In the genomic region with DNA sequence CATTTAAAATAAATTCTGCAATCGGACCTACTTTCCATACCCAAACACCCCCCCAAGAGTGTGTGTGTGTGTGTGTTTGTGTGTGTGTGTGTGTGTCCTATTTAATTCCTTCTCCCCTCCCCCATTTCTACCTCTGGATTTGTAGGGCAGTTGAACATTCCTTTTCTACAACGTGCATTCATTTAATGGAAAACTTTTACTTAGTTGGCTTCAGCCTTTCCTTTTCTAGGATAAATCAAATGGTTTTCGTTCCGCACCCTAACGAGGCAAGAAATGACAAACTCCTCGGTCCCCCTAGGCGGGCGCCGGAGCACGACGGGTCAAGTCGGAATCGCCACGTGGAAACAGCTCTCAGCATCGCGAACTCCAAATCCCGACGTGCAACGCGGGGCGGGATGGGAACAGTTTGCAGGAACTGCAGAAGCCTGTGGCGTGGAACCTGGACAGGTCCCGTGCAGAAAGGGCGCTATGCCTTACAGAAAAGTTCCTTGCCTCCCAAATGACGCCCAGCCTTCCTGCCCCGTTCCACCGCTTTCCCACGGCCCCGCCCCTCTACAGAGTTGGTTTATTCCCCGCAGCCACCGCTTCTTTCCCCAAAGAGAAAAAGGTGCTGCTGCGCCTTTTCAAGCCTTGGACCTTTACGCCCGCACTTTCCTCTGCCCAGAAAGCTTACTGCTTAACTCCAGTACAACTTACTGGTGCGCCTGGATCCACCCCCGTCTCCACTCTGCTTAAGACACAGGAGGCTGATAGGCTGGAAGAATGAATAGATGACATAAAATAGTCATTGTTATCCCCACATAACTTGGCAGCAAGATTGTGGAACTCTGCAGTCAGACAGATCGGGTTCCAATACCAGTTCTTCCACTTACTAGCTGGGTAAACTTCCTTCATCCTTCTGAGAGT, we compare ENCODE assay signal across 1 cellular context.
TF ChIP-seq lines count a peak whose summit lies in the region.

No MANE protein-coding gene starts in this region.

TF ChIP-seq in HepG2, 621 proteins besides CTCF, POLR2A, EP300 and RAD21 (continued from another document and continues in another):
- TF ChIP-seq PAXIP1 (CRISPR knock-in tag; conservative IDR thresholded peaks at IDR 0.05), result peak; percentile 46; the same call in 1 of the 2 replicates
- TF ChIP-seq NRL (CRISPR knock-in tag; IDR thresholded peaks at IDR 0.05; ENCODE audit: borderline replicate concordance), result peak; percentile 62; the same call in 1 of the 2 replicates
- TF ChIP-seq ZNF329 (CRISPR knock-in tag; IDR thresholded peaks at IDR 0.05; ENCODE audit: low read depth), result no peak
- TF ChIP-seq FOSL2 (CRISPR knock-in tag; IDR thresholded peaks at IDR 0.05), result peak; percentile 30; the same call in 1 of the 2 replicates
- TF ChIP-seq, protein P1, sequence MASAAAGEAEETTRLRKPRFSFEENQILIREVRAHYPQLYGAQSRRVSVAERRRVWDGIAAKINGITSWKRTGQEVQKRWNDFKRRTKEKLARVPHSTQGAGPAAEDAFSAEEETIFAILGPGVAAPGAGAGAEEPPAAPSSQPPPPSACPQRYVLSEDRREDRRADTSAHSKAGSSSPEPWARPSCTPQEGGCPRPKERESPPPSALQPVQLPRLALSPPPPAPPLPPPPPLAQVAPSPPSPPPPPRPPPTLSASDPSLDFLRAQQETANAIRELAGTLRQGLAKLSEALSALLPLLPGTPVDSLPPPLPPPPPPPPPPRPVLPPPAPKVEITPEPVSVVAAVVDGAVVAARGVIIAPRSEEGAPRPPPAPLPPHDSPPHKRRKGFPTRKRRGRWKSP (CRISPR knock-in tag; IDR thresholded peaks at IDR 0.05), result peak; percentile 62
- TF ChIP-seq REPIN1 (CRISPR knock-in tag; IDR thresholded peaks at IDR 0.05; ENCODE audit: borderline replicate concordance, low read depth), result peak; percentile 93; the same call in 1 of the 2 replicates
- peak; percentile 66 for TF ChIP-seq ZMYM4 (CRISPR knock-in tag; IDR thresholded peaks at IDR 0.05)
- TF ChIP-seq ARNTL (CRISPR knock-in tag; IDR thresholded peaks at IDR 0.05), result peak; percentile 70; the same call in 1 of the 2 replicates
- no peak for TF ChIP-seq ZBTB40 (IDR thresholded peaks at IDR 0.05)
- TF ChIP-seq ZBTB40 (CRISPR knock-in tag; IDR thresholded peaks at IDR 0.05), result peak; percentile 44; the same call in 1 of the 2 replicates
- peak; percentile 54 for TF ChIP-seq ZNF883 (CRISPR knock-in tag; IDR thresholded peaks at IDR 0.05; ENCODE audit: not compliant biosample characterization)
- TF ChIP-seq, protein P2, sequence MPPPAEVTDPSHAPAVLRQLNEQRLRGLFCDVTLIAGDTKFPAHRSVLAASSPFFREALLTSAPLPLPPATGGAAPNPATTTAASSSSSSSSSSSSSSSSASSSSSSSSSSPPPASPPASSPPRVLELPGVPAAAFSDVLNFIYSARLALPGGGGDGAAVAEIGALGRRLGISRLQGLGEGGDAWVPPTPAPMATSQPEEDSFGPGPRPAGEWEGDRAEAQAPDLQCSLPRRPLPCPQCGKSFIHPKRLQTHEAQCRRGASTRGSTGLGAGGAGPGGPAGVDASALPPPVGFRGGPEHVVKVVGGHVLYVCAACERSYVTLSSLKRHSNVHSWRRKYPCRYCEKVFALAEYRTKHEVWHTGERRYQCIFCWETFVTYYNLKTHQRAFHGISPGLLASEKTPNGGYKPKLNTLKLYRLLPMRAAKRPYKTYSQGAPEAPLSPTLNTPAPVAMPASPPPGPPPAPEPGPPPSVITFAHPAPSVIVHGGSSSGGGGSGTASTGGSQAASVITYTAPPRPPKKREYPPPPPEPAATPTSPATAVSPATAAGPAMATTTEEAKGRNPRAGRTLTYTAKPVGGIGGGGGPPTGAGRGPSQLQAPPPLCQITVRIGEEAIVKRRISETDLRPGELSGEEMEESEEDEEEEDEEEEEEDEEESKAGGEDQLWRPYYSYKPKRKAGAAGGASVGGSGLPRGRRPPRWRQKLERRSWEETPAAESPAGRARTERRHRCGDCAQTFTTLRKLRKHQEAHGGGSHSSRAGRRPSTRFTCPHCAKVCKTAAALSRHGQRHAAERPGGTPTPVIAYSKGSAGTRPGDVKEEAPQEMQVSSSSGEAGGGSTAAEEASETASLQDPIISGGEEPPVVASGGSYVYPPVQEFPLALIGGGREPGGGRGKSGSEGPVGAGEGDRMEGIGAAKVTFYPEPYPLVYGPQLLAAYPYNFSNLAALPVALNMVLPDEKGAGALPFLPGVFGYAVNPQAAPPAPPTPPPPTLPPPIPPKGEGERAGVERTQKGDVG (CRISPR knock-in tag; IDR thresholded peaks at IDR 0.05; ENCODE audit: borderline replicate concordance), result no peak
- TF ChIP-seq MEIS2 (CRISPR knock-in tag; IDR thresholded peaks at IDR 0.05), result peak; percentile 60; the same call in 1 of the 2 replicates
- TF ChIP-seq ONECUT2 (CRISPR knock-in tag; IDR thresholded peaks at IDR 0.05), result no peak
- TF ChIP-seq TIGD3 (CRISPR knock-in tag; IDR thresholded peaks at IDR 0.05; ENCODE audit: borderline replicate concordance), result 0 out of 2 replicates have a peak, but pooled peaks have one; percentile 68
- TF ChIP-seq, protein P3, sequence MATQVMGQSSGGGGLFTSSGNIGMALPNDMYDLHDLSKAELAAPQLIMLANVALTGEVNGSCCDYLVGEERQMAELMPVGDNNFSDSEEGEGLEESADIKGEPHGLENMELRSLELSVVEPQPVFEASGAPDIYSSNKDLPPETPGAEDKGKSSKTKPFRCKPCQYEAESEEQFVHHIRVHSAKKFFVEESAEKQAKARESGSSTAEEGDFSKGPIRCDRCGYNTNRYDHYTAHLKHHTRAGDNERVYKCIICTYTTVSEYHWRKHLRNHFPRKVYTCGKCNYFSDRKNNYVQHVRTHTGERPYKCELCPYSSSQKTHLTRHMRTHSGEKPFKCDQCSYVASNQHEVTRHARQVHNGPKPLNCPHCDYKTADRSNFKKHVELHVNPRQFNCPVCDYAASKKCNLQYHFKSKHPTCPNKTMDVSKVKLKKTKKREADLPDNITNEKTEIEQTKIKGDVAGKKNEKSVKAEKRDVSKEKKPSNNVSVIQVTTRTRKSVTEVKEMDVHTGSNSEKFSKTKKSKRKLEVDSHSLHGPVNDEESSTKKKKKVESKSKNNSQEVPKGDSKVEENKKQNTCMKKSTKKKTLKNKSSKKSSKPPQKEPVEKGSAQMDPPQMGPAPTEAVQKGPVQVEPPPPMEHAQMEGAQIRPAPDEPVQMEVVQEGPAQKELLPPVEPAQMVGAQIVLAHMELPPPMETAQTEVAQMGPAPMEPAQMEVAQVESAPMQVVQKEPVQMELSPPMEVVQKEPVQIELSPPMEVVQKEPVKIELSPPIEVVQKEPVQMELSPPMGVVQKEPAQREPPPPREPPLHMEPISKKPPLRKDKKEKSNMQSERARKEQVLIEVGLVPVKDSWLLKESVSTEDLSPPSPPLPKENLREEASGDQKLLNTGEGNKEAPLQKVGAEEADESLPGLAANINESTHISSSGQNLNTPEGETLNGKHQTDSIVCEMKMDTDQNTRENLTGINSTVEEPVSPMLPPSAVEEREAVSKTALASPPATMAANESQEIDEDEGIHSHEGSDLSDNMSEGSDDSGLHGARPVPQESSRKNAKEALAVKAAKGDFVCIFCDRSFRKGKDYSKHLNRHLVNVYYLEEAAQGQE (IDR thresholded peaks at IDR 0.05; ENCODE audit: borderline replicate concordance in 1 of 2, low read depth in 1 of 2, low read length in 2 of 2), result 0 out of 4 replicates have a peak, but pooled peaks of 1 of the 2 experiments have one; percentile 16
- no peak for TF ChIP-seq FOXJ3 (CRISPR knock-in tag; IDR thresholded peaks at IDR 0.05; ENCODE audit: borderline replicate concordance)
